In genomic region chr11:116175707-116176106, GRCh38 we compare ENCODE assay signal across 15 cellular contexts.
DNase-seq lines count a peak whose midpoint lies in the region; ATAC-seq and TF ChIP-seq lines count a peak whose summit lies in the region.
"Had no signal": no experiment of that assay in that cellular context is flagged by ENCODE, and none has a peak within 500 bp of the region (broad histone marks: within the 10 kb centered on the region; RNA-seq: fewer than 3 reads in every experiment).

No MANE protein-coding gene starts in this region.

- H3K36me3 Mint-ChIP-seq in brain, result no peaks in the 10 kb centered on the region
- H3K36me3 Mint-ChIP-seq in nephron (ENCODE audit: low read depth), result no peaks in the 10 kb centered on the region
- H3K36me3 Mint-ChIP-seq: CD4-positive, alpha-beta memory T cell had no signal

- peak; percentile 49 for DNase-seq in D341Med (ENCODE audit: low spot score)
- peak; percentile 40 for DNase-seq in NCI-H2171 (lab: John Stamatoyannopoulos, UW)
- DNase-seq in NK-92 treated with Interleukin-12 subunit alpha and Interleukin-12 subunit beta, amount 100 ng/mL, for 24 hours (lab: John Stamatoyannopoulos, UW), result no peak
- no peak for DNase-seq in SKM-1 treated with dmso at 0.1 percent for 144 hours (lab: John Stamatoyannopoulos, UW; ENCODE audit: unreplicated experiment)
- DNase-seq: BE2C; CD4-positive, alpha-beta memory T cell; H9; Karpas-422; MM.1S; NCI-H1930; SIG-M5 had no signal

- H3K27me3 Mint-ChIP-seq in brain (peaks cover 4% of the 10 kb centered on the region), nephron (ENCODE audit: low read depth) (peaks cover 14% of the 10 kb centered on the region)

- H3K27ac Mint-ChIP-seq in brain (peak overlapping the region; percentile 65 to 97 (median 90)), nephron (peak overlapping the region in 2 of 3 experiments; percentile 1 to 18)
- H3K27ac Mint-ChIP-seq: CD4-positive, alpha-beta memory T cell had no signal

- no peak for TF ChIP-seq CTCF in brain (conservative IDR thresholded peaks at IDR 0.05)
- no peak for TF ChIP-seq CTCF in nephron (IDR thresholded peaks at IDR 0.05; ENCODE audit: unreplicated experiment in 3 of 3)

- peaks cover 72% of the 10 kb centered on the region for H3K4me1 Mint-ChIP-seq in brain
- H3K4me1 Mint-ChIP-seq in nephron, result peaks cover 53% of the 10 kb centered on the region

- peaks cover 0 to 2% (median 0%) of the 10 kb centered on the region in 5 experiments for H3K9me3 Mint-ChIP-seq in brain
- no peaks in the 10 kb centered on the region for H3K9me3 Mint-ChIP-seq in nephron
- H3K9me3 Mint-ChIP-seq: H9 had no signal

- no peak for ATAC-seq in GM21717 (IDR thresholded peaks at IDR 0.05; ENCODE audit: unreplicated experiment)
- no peak for ATAC-seq in HG03520 (IDR thresholded peaks at IDR 0.05; ENCODE audit: unreplicated experiment)

- H3K4me3 Mint-ChIP-seq in brain, result no peak overlapping the region
- no peak overlapping the region for H3K4me3 Mint-ChIP-seq in nephron
- H3K4me3 Mint-ChIP-seq: CD4-positive, alpha-beta memory T cell; H9 had no signal

Comparison
In these comparisons a context has a peak if more than half of its experiments do, and no peak if none do; other contexts are left out.
1. DNase-seq: peak in D341Med (single experiment) and NCI-H2171 (single experiment); none in NK-92 treated with Interleukin-12 subunit alpha and Interleukin-12 subunit beta, amount 100 ng/mL, for 24 hours (single experiment) and SKM-1 treated with dmso at 0.1 percent for 144 hours (single experiment).